In genomic region chr20:39878321-39878720, GRCh38 we compare ENCODE assay signal across 22 cellular contexts.
"Had no signal": no experiment of that assay in that cellular context is flagged by ENCODE, and none has a peak within 500 bp of the region (broad histone marks: within the 10 kb centered on the region; RNA-seq: fewer than 3 reads in every experiment).

No MANE protein-coding gene starts in this region.

- FAIRE-seq: frontal cortex, kidney, small intestine had no signal

- H3K27ac Mint-ChIP-seq: activated T-cell treated with anti-CD3 and anti-CD28 coated beads, Interleukin-2, amount 50 U/mL, for 72 hours; effector memory CD8-positive, alpha-beta T cell; stimulated activated naive CD8-positive, alpha-beta T cell treated with anti-CD3 and anti-CD28 coated beads, Interleukin-15, amount 100 ng/mL, for 72 hours had no signal

- H3K4me1 Mint-ChIP-seq: stimulated activated naive CD8-positive, alpha-beta T cell treated with anti-CD3 and anti-CD28 coated beads, Interleukin-15, amount 100 ng/mL, for 72 hours had no signal

- H3K27ac ChIP-seq: ascending aorta, left lung, right lobe of liver, vagina, VCaP had no signal

- H3K4me3 Mint-ChIP-seq: activated T-cell treated with anti-CD3 and anti-CD28 coated beads, Interleukin-2, amount 50 U/mL, for 72 hours; effector memory CD8-positive, alpha-beta T cell; neural crest cell; stimulated activated naive CD8-positive, alpha-beta T cell treated with anti-CD3 and anti-CD28 coated beads, Interleukin-15, amount 100 ng/mL, for 72 hours had no signal

- DNase-seq: activated CD4-positive, alpha-beta T cell treated with anti-CD3 and anti-CD28 coated beads, Interleukin-2, amount 50 U/mL, for 1 hour; activated CD4-positive, CD25-positive, alpha-beta regulatory T cell treated with anti-CD3 and anti-CD28 coated beads, Interleukin-2, amount 50 U/mL, for 72 hours; activated CD8-positive, alpha-beta memory T cell treated with anti-CD3 and anti-CD28 coated beads for 24 hours; activated CD8-positive, alpha-beta memory T cell treated with anti-CD3 and anti-CD28 coated beads, Interleukin-2, amount 50 U/mL, for 48 hours; activated effector memory CD4-positive, alpha-beta T cell treated with anti-CD3 and anti-CD28 coated beads, Interleukin-2, amount 50 U/mL, for 16 hours; activated naive CD4-positive, alpha-beta T cell treated with anti-CD3 and anti-CD28 coated beads, Interleukin-2, amount 50 U/mL, for 16 hours; activated T-cell treated with anti-CD3 and anti-CD28 coated beads, Interleukin-2, amount 50 U/mL, for 72 hours; effector memory CD8-positive, alpha-beta T cell; hypothalamus; kidney; left lung; right lobe of liver; small intestine; stimulated activated CD4-positive, alpha-beta T cell treated with anti-CD3 and anti-CD28 coated beads, Interleukin-4, amount 100 ng/mL, for 1 hour; stimulated activated naive CD8-positive, alpha-beta T cell treated with anti-CD3 and anti-CD28 coated beads, Interleukin-15, amount 100 ng/mL, for 72 hours; T-helper 2 cell; trophoblast cell had no signal

- H3K9me3 Mint-ChIP-seq: stimulated activated naive CD8-positive, alpha-beta T cell treated with anti-CD3 and anti-CD28 coated beads, Interleukin-15, amount 100 ng/mL, for 72 hours had no signal
